Comparison of ENCODE assay signal across 8 cellular contexts in the genomic region with DNA sequence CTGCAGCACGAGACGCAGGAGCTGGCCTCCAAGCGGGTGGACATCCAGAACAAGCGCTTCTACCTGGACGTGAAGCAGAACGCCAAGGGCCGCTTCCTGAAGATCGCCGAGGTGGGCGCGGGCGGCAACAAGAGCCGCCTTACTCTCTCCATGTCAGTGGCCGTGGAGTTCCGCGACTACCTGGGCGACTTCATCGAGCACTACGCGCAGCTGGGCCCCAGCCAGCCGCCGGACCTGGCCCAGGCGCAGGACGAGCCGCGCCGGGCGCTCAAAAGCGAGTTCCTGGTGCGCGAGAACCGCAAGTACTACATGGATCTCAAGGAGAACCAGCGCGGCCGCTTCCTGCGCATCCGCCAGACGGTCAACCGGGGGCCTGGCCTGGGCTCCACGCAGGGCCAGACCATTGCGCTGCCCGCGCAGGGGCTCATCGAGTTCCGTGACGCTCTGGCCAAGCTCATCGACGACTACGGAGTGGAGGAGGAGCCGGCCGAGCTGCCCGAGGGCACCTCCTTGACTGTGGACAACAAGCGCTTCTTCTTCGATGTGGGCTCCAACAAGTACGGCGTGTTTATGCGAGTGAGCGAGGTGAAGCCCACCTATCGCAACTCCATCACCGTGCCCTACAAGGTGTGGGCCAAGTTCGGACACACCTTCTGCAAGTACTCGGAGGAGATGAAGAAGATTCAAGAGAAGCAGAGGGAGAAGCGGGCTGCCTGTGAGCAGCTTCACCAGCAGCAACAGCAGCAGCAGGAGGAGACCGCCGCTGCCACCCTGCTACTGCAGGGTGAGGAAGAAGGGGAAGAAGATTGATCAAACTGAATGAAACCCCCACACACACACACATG. TPM values are rescaled to one million over a fixed set of nuclear protein-coding genes. Genes with fewer than 3 reads are reported as not detected.
DNase-seq lines count a peak whose midpoint lies in the region; ATAC-seq and TF ChIP-seq lines count a peak whose summit lies in the region.

No MANE protein-coding gene starts in this region.

- peak; percentile 40 for TF ChIP-seq POLR2A in prostate gland (IDR thresholded peaks at IDR 0.05)

- 4% methylated on average over 54 of the region's 65 CpGs for WGBS in prostate gland

- no peaks in the 10 kb centered on the region for H3K27me3 ChIP-seq in prostate gland (replicated peaks; ENCODE audit: insufficient read depth)

- no peaks in the 10 kb centered on the region for H3K9me3 ChIP-seq in SK-N-MC (ENCODE audit: low read depth, low read length)
- no peaks in the 10 kb centered on the region for H3K9me3 ChIP-seq in prostate gland

- peaks cover 19% of the 10 kb centered on the region for H3K4me1 ChIP-seq in prostate gland (replicated peaks)

- ATAC-seq in GM19452 (IDR thresholded peaks at IDR 0.05; ENCODE audit: unreplicated experiment) = peak; percentile 37
- ATAC-seq in HG03565 (IDR thresholded peaks at IDR 0.05; ENCODE audit: unreplicated experiment) = peak; percentile 25
- ATAC-seq in left ventricle myocardium superior = peak; percentile 53

- H3K36me3 ChIP-seq in SK-N-MC (ENCODE audit: insufficient read depth, low read length) (no peaks in the 10 kb centered on the region), prostate gland (no peaks in the 10 kb centered on the region)

- peak; percentile 48 for DNase-seq in COR-L47 (lab: John Stamatoyannopoulos, UW)
- no peak for DNase-seq in SK-N-MC (ENCODE audit: low read depth, low spot score)
- peak; percentile 58 for DNase-seq in amniotic stem cell (lab: John Stamatoyannopoulos, UW)
- peak; percentile 79 for DNase-seq in left ventricle myocardium superior
- DNase-seq in prostate gland (ENCODE audit: low spot score) = peak; percentile 57
- no peak for DNase-seq in NCI-H2107 treated with DMSO at 0.1 percent for 48 hours (lab: John Stamatoyannopoulos, UW; ENCODE audit: unreplicated experiment)

- H3K4me3 ChIP-seq in SK-N-MC (peak overlapping the region; percentile 87), prostate gland (peak overlapping the region; percentile 61 to 67)

- peak overlapping the region; percentile 81 for H3K9ac ChIP-seq in SK-N-MC (ENCODE audit: insufficient read length)

- H3K27ac ChIP-seq in SK-N-MC = no peak overlapping the region
- H3K27ac ChIP-seq in prostate gland = peak overlapping the region; percentile 87 to 94

- TF ChIP-seq CTCF in prostate gland (IDR thresholded peaks at IDR 0.05) = peak in 1 of 4 experiments; percentile 12

- intact Hi-C loops in left ventricle myocardium superior (cut with micrococcal nuclease) (no loop called here), prostate gland (cut with DNase I) (loop anchor here (5.0 kb wide), 1 partner anchor 33 kb away; no protein-coding TSS in a partner anchor)

RNA-seq across cellular contexts. Expression of a gene that starts 0.7 kb away (rescaled TPM):
- total RNA-seq in left ventricle myocardium superior (24.6 TPM), prostate gland (10 to 100 TPM; 24.2 to 27.2 TPM)

RNA-seq across cellular contexts. Expression of a gene that starts 11.2 kb away (rescaled TPM):
- 11.8 TPM for total RNA-seq in left ventricle myocardium superior
- 10 to 100 TPM; 10.5 to 13.8 TPM for total RNA-seq in prostate gland

Comparison
In these comparisons a context has a peak if more than half of its experiments do, and no peak if none do; other contexts are left out.
1. DNase-seq: peak in COR-L47 (single experiment), amniotic stem cell (single experiment), left ventricle myocardium superior (single experiment) and prostate gland (single experiment); none in SK-N-MC (single experiment) and NCI-H2107 treated with DMSO at 0.1 percent for 48 hours (single experiment).
2. Peak in every context shown above with its lines, with median percentiles within 50 percentile points of each other: ATAC-seq.